8 cellular contexts compared by ENCODE assay signal in the genomic region with DNA sequence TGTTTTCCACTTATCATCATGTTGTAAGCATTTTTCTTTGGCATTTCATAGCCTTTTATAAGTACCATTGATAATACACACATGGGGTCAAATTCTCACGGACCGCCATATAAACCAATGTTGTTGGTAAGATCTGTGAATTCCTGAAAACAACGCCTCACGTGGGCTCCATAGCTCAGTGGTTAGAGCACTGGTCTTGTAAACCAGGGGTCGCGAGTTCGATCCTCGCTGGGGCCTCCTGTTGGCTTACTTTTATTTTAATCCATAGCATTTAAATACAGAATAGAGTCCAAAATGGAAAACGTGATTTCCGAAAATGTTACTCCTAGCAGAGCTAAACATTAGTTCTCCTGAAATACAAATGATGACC.
DNase-seq lines count a peak whose midpoint lies in the region; ATAC-seq and TF ChIP-seq lines count a peak whose summit lies in the region.

No MANE protein-coding gene starts in this region.

- H3K4me1 ChIP-seq in muscle layer of colon (ENCODE audit: insufficient read depth, low read length), result no peaks in the 10 kb centered on the region

- H3K27ac ChIP-seq in muscle layer of colon (ENCODE audit: low read depth, low read length), result peak overlapping the region; percentile 57

- H3K9ac ChIP-seq in muscle layer of colon (ENCODE audit: low read length), result peak overlapping the region; percentile 10

- H3K27me3 ChIP-seq in muscle layer of colon (ENCODE audit: control insufficient read depth in 1 of 2, insufficient read depth in 2 of 2, low read length in 2 of 2), result no peaks in the 10 kb centered on the region

- H3K4me3 ChIP-seq in epithelial cell of esophagus (ENCODE audit: low read length) (peak overlapping the region; percentile 32), muscle layer of colon (ENCODE audit: low read depth in 1 of 2, low read length in 2 of 2) (peak overlapping the region; percentile 4 to 55)

- peak; percentile 39 for DNase-seq in NCI-H2171 treated with DMSO at 0.1 percent for 48 hours (lab: John Stamatoyannopoulos, UW)
- no peak for DNase-seq in NCI-H2171 (lab: John Stamatoyannopoulos, UW)
- DNase-seq in NOMO-1 treated with DMSO at 0.1 percent for 48 hours (lab: John Stamatoyannopoulos, UW; ENCODE audit: unreplicated experiment), result peak; percentile 60
- DNase-seq in activated CD8-positive, alpha-beta memory T cell treated with anti-CD3 and anti-CD28 coated beads, Interleukin-2, amount 50 U/mL, for 24 hours (ENCODE audit: extremely low read depth), result peak; percentile 49
- peak; percentile 67 for DNase-seq in epithelial cell of esophagus (ENCODE audit: low read depth)
- peak; percentile 27 to 65 for DNase-seq in stimulated activated CD8-positive, alpha-beta memory T cell treated with anti-CD3 and anti-CD28 coated beads, Interleukin-7, amount 100 ng/mL, for 48 hours (ENCODE audit: extremely low read depth in 1 of 2, low read depth in 1 of 2)

- ATAC-seq in HG03103 (IDR thresholded peaks at IDR 0.05; ENCODE audit: low read depth, unreplicated experiment), result peak; percentile 33

- no peaks in the 10 kb centered on the region for H3K9me3 ChIP-seq in muscle layer of colon (ENCODE audit: low read length)

- H3K36me3 ChIP-seq in muscle layer of colon (ENCODE audit: insufficient read depth, low read length), result no peaks in the 10 kb centered on the region

- TF ChIP-seq CTCF in epithelial cell of esophagus (IDR thresholded peaks at IDR 0.05; ENCODE audit: insufficient read depth, low read depth, low read length, missing control alignments), result no peak
